Comparison of ENCODE assay signal across 14 cellular contexts in the genomic region with DNA sequence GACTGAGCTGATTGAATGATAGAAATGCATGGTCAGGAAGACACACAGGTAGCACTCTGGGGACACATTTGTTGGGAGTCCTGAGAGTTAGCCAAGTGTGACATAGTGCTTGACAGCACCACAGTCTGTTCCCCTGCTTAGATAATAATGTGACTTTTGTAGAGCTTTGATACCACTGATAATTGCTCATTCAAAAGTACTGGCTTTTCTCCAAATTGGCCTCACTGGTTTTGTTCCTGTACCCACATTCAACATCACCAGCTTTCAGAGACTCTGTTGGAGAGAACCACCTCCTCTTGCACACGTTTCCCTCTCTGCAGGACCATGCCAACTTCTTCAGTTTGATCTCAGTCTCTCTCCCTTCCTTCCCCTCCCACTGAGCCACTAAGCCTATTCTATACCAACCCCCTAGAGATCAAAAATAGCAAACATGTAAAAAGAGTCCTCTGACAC. TPM values are rescaled to one million over a fixed set of nuclear protein-coding genes. Genes with fewer than 3 reads are reported as not detected.
A peak's percentile ranks its signal among the peaks of the same experiment; 100 is the strongest.
DNase-seq lines count a peak whose midpoint lies in the region; ATAC-seq lines count a peak whose summit lies in the region.
"Had no signal": no experiment of that assay in that cellular context is flagged by ENCODE, and none has a peak within 500 bp of the region (broad histone marks: within the 10 kb centered on the region; RNA-seq: fewer than 3 reads in every experiment).

No MANE protein-coding gene starts in this region.

- peaks cover 52% of the 10 kb centered on the region for H3K4me1 Mint-ChIP-seq in T-helper 17 cell

- no peaks in the 10 kb centered on the region for H3K27me3 Mint-ChIP-seq in T-helper 17 cell

- H3K9me3 ChIP-seq in T-helper 17 cell (ENCODE audit: control insufficient read depth, low read length, poor library complexity, severe bottlenecking): no peaks in the 10 kb centered on the region
- H3K9me3 ChIP-seq: ovary, tibial artery had no signal

- DNase-seq in NCI-H2171 treated with DMSO at 0.1 percent for 48 hours (lab: John Stamatoyannopoulos, UW) (peak; percentile 45), NCI-H2171 (lab: John Stamatoyannopoulos, UW) (no peak), DMS153 treated with DMSO at 0.1 percent for 48 hours (lab: John Stamatoyannopoulos, UW; ENCODE audit: unreplicated experiment) (peak; percentile 67), T-helper 17 cell (no peak), midbrain (lab: John Stamatoyannopoulos, UW) (peak; percentile 59), middle frontal gyrus (ENCODE audit: extremely low spot score, low spot score) (no peak), NCI-H82 treated with DMSO at 0.1 percent for 48 hours (lab: John Stamatoyannopoulos, UW; ENCODE audit: unreplicated experiment) (no peak)
- DNase-seq: activated CD8-positive, alpha-beta memory T cell treated with anti-CD3 and anti-CD28 coated beads, Interleukin-2, amount 50 U/mL, for 48 hours; effector memory CD4-positive, alpha-beta T cell; foreskin fibroblast; ovary; SHP77 treated with DMSO at 0.1 percent for 48 hours; tibial artery had no signal

- peaks cover 2% of the 10 kb centered on the region for H3K36me3 Mint-ChIP-seq in T-helper 17 cell (ENCODE audit: low read depth)

- H3K27ac Mint-ChIP-seq in T-helper 17 cell: peak overlapping the region; percentile 98

- no peak overlapping the region for H3K4me3 Mint-ChIP-seq in T-helper 17 cell

- ATAC-seq in T-helper 17 cell (peak; percentile 26), GM18870 (IDR thresholded peaks at IDR 0.05; ENCODE audit: unreplicated experiment) (no peak)

RNA-seq across cellular contexts. Expression of a gene that starts 52.5 kb away (rescaled TPM):
- 1,000 to 10,000 TPM in 1 of 2 donors, 100 to 1,000 TPM in 1; 860 to 1,128 TPM for total RNA-seq in T-helper 17 cell

Comparison
In these comparisons a context has a peak if more than half of its experiments do, and no peak if none do; other contexts are left out.
1. DNase-seq: peak in NCI-H2171 treated with DMSO at 0.1 percent for 48 hours (single experiment), DMS153 treated with DMSO at 0.1 percent for 48 hours (single experiment) and midbrain (single experiment); none in NCI-H2171 (single experiment), T-helper 17 cell (0 of 3), middle frontal gyrus (single experiment) and NCI-H82 treated with DMSO at 0.1 percent for 48 hours (single experiment).